ENCODE assay signal across 30 cellular contexts in the genomic region with DNA sequence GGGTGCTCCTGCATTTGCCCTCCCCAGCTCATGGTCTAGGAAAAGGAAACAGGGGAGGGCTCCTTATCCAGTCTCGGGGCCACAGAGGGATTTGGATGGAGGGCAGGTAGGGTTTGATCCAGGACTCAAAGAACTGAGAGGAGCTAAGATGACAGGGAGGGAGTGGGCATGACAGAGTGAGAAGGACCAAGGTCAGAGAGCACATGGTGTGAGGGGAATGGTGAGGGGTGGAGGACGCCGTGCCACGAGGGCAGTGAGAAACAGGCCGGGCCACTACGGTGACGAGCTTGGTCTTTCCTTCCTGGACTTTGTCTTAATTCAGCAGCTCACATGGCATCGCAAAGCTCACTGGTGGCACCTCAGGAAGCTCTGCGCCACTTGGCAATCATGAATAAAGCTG. TPM values are rescaled to one million over a fixed set of nuclear protein-coding genes. Genes with fewer than 3 reads are reported as not detected.
A peak's percentile ranks its signal among the peaks of the same experiment; 100 is the strongest.
DNase-seq lines count a peak whose midpoint lies in the region; ATAC-seq, FAIRE-seq and TF ChIP-seq lines count a peak whose summit lies in the region.
"Had no signal": no experiment of that assay in that cellular context is flagged by ENCODE, and none has a peak within 500 bp of the region (broad histone marks: within the 10 kb centered on the region; RNA-seq: fewer than 3 reads in every experiment).

No MANE protein-coding gene starts in this region.

- 80% methylated on average over 9 of the region's 9 CpGs; no CpG with 5 or more reads in 1 of the 2 experiments for WGBS in H1 (ENCODE audit: extremely low coverage in 1 of 2, insufficient coverage in 1 of 2, insufficient read length in 1 of 2, insufficient replicate concordance in 2 of 2, low coverage in 1 of 2, low lambda C conversion rate in 2 of 2, missing lambda C conversion rate in 1 of 2), 2 experiments

- no peak overlapping the region for H3K4ac ChIP-seq in H1 (replicated peaks; ENCODE audit: insufficient read length, low read depth, low read length)

- H3K27me3 Mint-ChIP-seq in activated naive CD4-positive, alpha-beta T cell treated with anti-CD3 and anti-CD28 coated beads for 36 hours (ENCODE audit: low read depth) = no peaks in the 10 kb centered on the region
- peaks cover 31% of the 10 kb centered on the region for H3K27me3 Mint-ChIP-seq in activated naive CD4-positive, alpha-beta T cell treated with anti-CD3 and anti-CD28 coated beads, Interleukin-2, amount 10 ng/mL, durations not matched to agents 7 days and 5 days
- H3K27me3 Mint-ChIP-seq in activated CD8-positive, alpha-beta T cell treated with anti-CD3 and anti-CD28 coated beads, Interleukin-2, amount 10 ng/mL, durations not matched to agents 7 days and 5 days (ENCODE audit: low read depth) = no peaks in the 10 kb centered on the region
- H3K27me3 Mint-ChIP-seq in stimulated activated memory B cell treated with anti-CD40 and anti-IgM and Interleukin-4, amounts not matched to agents 10 μg/mL and 1 μg/mL and 100 μg/mL, for 72 hours = no peaks in the 10 kb centered on the region
- no peaks in the 10 kb centered on the region for H3K27me3 Mint-ChIP-seq in Caco-2 (ENCODE audit: insufficient read depth, unreplicated experiment)
- H3K27me3 Mint-ChIP-seq: activated CD4-positive, alpha-beta T cell treated with anti-CD3 and anti-CD28 coated beads, Interleukin-2, amount 10 ng/mL, durations not matched to agents 7 days and 5 days; IgD-negative memory B cell had no signal

- peaks cover 62% of the 10 kb centered on the region for H3K4me1 Mint-ChIP-seq in activated naive CD4-positive, alpha-beta T cell treated with anti-CD3 and anti-CD28 coated beads for 36 hours (ENCODE audit: low read depth)
- peaks cover 34% of the 10 kb centered on the region for H3K4me1 Mint-ChIP-seq in activated naive CD4-positive, alpha-beta T cell treated with anti-CD3 and anti-CD28 coated beads, Interleukin-2, amount 10 ng/mL, durations not matched to agents 7 days and 5 days
- H3K4me1 Mint-ChIP-seq in activated CD8-positive, alpha-beta T cell treated with anti-CD3 and anti-CD28 coated beads, Interleukin-2, amount 10 ng/mL, durations not matched to agents 7 days and 5 days (ENCODE audit: low read depth) = peaks cover 45% of the 10 kb centered on the region
- H3K4me1 Mint-ChIP-seq in stimulated activated memory B cell treated with anti-CD40 and anti-IgM and Interleukin-4, amounts not matched to agents 10 μg/mL and 1 μg/mL and 100 μg/mL, for 72 hours = peaks cover 93% of the 10 kb centered on the region
- peaks cover 16% of the 10 kb centered on the region for H3K4me1 Mint-ChIP-seq in Caco-2 (ENCODE audit: low read depth, unreplicated experiment)

- H3K4me2 ChIP-seq in H1 (ENCODE audit: insufficient read depth in 1 of 2, low read depth in 2 of 2, low read length in 2 of 2) = no peak overlapping the region
- H3K4me2 ChIP-seq in OCI-LY7 (ENCODE audit: low read length) = no peak overlapping the region

- H3K4me3 Mint-ChIP-seq in activated naive CD4-positive, alpha-beta T cell treated with anti-CD3 and anti-CD28 coated beads for 36 hours = no peak overlapping the region
- no peak overlapping the region for H3K4me3 Mint-ChIP-seq in activated naive CD4-positive, alpha-beta T cell treated with anti-CD3 and anti-CD28 coated beads, Interleukin-2, amount 10 ng/mL, durations not matched to agents 7 days and 5 days
- no peak overlapping the region for H3K4me3 Mint-ChIP-seq in activated CD8-positive, alpha-beta T cell treated with anti-CD3 and anti-CD28 coated beads, Interleukin-2, amount 10 ng/mL, durations not matched to agents 7 days and 5 days
- H3K4me3 Mint-ChIP-seq in stimulated activated memory B cell treated with anti-CD40 and anti-IgM and Interleukin-4, amounts not matched to agents 10 μg/mL and 1 μg/mL and 100 μg/mL, for 72 hours = peak overlapping the region; percentile 19
- H3K4me3 Mint-ChIP-seq in Caco-2 (ENCODE audit: unreplicated experiment) = no peak overlapping the region
- H3K4me3 Mint-ChIP-seq: activated CD4-positive, alpha-beta T cell treated with anti-CD3 and anti-CD28 coated beads, Interleukin-2, amount 10 ng/mL, durations not matched to agents 7 days and 5 days; activated CD8-positive, alpha-beta memory T cell treated with anti-CD3 and anti-CD28 coated beads, Interleukin-2, amount 10 ng/mL, durations not matched to agents 7 days and 5 days; CD8-positive, alpha-beta T cell; endodermal cell; mesothelial cell of epicardium; T-helper 2 cell treated with Interferon-gamma antibody and Interleukin-4, amounts not matched to agents 5 μg/mL and 100 μg/mL, for 36 hours had no signal

- no peak for FAIRE-seq in H1 (lab: Jason Lieb, UNC)
- FAIRE-seq: A204.1, keratinocyte had no signal

- H3K14ac ChIP-seq in H1 (ENCODE audit: insufficient read length) = no peak overlapping the region

- no peaks in the 10 kb centered on the region for H3K23me2 ChIP-seq in H1 (ENCODE audit: low read depth, low read length)

- POLR2A ChIA-PET in activated CD8-positive, alpha-beta T cell treated with anti-CD3 and anti-CD28 coated beads, Interleukin-2, amount 10 ng/mL, durations not matched to agents 7 days and 5 days (lab: Charles Lee) = no interaction called here
- POLR2A ChIA-PET in H1 (lab: Charles Lee; ENCODE audit: partially characterized antibody) = no interaction called here
- POLR2A ChIA-PET in Caco-2 (lab: Charles Lee) = no interaction called here
- POLR2A ChIA-PET in OCI-LY7 (lab: Charles Lee) = interaction anchor here (0.6 to 1.4 kb wide), 3 partner anchors 14 to 922 kb away, joined by 3 to 6 read pairs (median 3); no protein-coding TSS in a partner anchor

- H2BK15ac ChIP-seq in H1 (ENCODE audit: low read length) = no peak overlapping the region

- H3K36me3 ChIP-seq in H1 (ENCODE audit: control insufficient read depth in 2 of 4, insufficient read depth in 4 of 4, low read length in 3 of 4) (no peaks in the 10 kb centered on the region), Caco-2 (ENCODE audit: control insufficient read depth, insufficient read depth, low read length) (no peaks in the 10 kb centered on the region), OCI-LY7 (ENCODE audit: insufficient read depth, low read length) (no peaks in the 10 kb centered on the region)
- H3K36me3 ChIP-seq: ascending aorta had no signal

- H2AFZ ChIP-seq in H1 (ENCODE audit: low read length) (no peak overlapping the region), OCI-LY7 (ENCODE audit: low read length) (no peak overlapping the region)

- intact Hi-C loops in activated naive CD4-positive, alpha-beta T cell treated with anti-CD3 and anti-CD28 coated beads for 36 hours (cut with micrococcal nuclease) = no loop called here
- intact Hi-C loops in Caco-2 (cut with micrococcal nuclease; ENCODE audit: unreplicated experiment) = no loop called here
- intact Hi-C loops in OCI-LY7 (cut with micrococcal nuclease; ENCODE audit: unreplicated experiment) = no loop called here

- no peak overlapping the region for H2BK20ac ChIP-seq in H1 (ENCODE audit: low read length)

- H3K23ac ChIP-seq in H1 (ENCODE audit: insufficient read length) = no peak overlapping the region

- H2AK5ac ChIP-seq in H1 (ENCODE audit: low read depth, low read length) = no peak overlapping the region

- H4K5ac ChIP-seq in H1 (ENCODE audit: insufficient read length, low read depth, low read length) = no peak overlapping the region

- CTCF ChIA-PET in activated naive CD4-positive, alpha-beta T cell treated with anti-CD3 and anti-CD28 coated beads for 36 hours (lab: Charles Lee) = interaction anchor here (0.8 to 4.1 kb wide), 5 partner anchors 10 to 113 kb away, joined by 3 to 24 read pairs (median 5); no protein-coding TSS in a partner anchor
- CTCF ChIA-PET in activated naive CD4-positive, alpha-beta T cell treated with anti-CD3 and anti-CD28 coated beads, Interleukin-2, amount 10 ng/mL, durations not matched to agents 7 days and 5 days (lab: Charles Lee) = interaction anchor here (0.9 to 1.7 kb wide), 2 partner anchors 31 to 113 kb away, joined by 3 to 5 read pairs; no protein-coding TSS in a partner anchor
- CTCF ChIA-PET in activated CD8-positive, alpha-beta T cell treated with anti-CD3 and anti-CD28 coated beads, Interleukin-2, amount 10 ng/mL, durations not matched to agents 7 days and 5 days (lab: Charles Lee) = interaction anchor here (1.2 to 2.5 kb wide), 6 partner anchors 9 to 113 kb away, joined by 3 to 13 read pairs (median 4); no protein-coding TSS in a partner anchor
- CTCF ChIA-PET in H1 (lab: Charles Lee; ENCODE audit: partially characterized antibody) = interaction anchor here (0.7 to 1.9 kb wide), 6 partner anchors 11 to 113 kb away, joined by 3 to 8 read pairs (median 3); no protein-coding TSS in a partner anchor
- CTCF ChIA-PET in Caco-2 (lab: Charles Lee) = no interaction called here
- CTCF ChIA-PET in OCI-LY7 (lab: Charles Lee; ENCODE audit: unreplicated experiment) = interaction anchor here (1.0 kb wide), 1 partner anchor 10 kb away, joined by 3 read pairs; no protein-coding TSS in a partner anchor

- H3K18ac ChIP-seq in H1 (ENCODE audit: extremely low read depth, low read length) = no peak overlapping the region

- H3K27me3 ChIP-seq in H1 (replicated peaks in 1 of 4; ENCODE audit: control insufficient read depth in 3 of 4, extremely low read depth in 1 of 4, insufficient read depth in 3 of 4, low read length in 3 of 4) = peaks cover 0 to 2% (median 0%) of the 10 kb centered on the region in 4 experiments; a peak in 1 of 7 replicates
- no peaks in the 10 kb centered on the region for H3K27me3 ChIP-seq in Caco-2 (replicated peaks; ENCODE audit: control insufficient read depth, insufficient read depth, low read length)
- H3K27me3 ChIP-seq: ascending aorta, testis had no signal

- no peak for TF ChIP-seq EP300 in H1 (IDR thresholded peaks at IDR 0.05; ENCODE audit: borderline replicate concordance in 1 of 2, low read depth in 2 of 2, low read length in 2 of 2)

- no peaks in the 10 kb centered on the region for H4K20me1 ChIP-seq in H1 (replicated peaks in 1 of 2; ENCODE audit: control insufficient read depth in 1 of 2, insufficient read depth in 2 of 2, low read length in 2 of 2)
- no peaks in the 10 kb centered on the region for H4K20me1 ChIP-seq in OCI-LY7 (ENCODE audit: insufficient read depth, low read length)

- H3K79me2 ChIP-seq in H1 (ENCODE audit: control insufficient read depth in 1 of 2, insufficient read depth in 2 of 2, low read length in 2 of 2) (no peaks in the 10 kb centered on the region), OCI-LY7 (ENCODE audit: insufficient read depth, low read depth, low read length) (no peaks in the 10 kb centered on the region)

- no peaks in the 10 kb centered on the region for H3K9me2 ChIP-seq in OCI-LY7 (ENCODE audit: insufficient read depth, low read length)

- no peak for ATAC-seq in activated CD8-positive, alpha-beta T cell treated with anti-CD3 and anti-CD28 coated beads, Interleukin-2, amount 10 ng/mL, durations not matched to agents 7 days and 5 days
- ATAC-seq in stimulated activated memory B cell treated with anti-CD40 and anti-IgM and Interleukin-4, amounts not matched to agents 10 μg/mL and 1 μg/mL and 100 μg/mL, for 72 hours = no peak
- ATAC-seq in HG03139 (IDR thresholded peaks at IDR 0.05; ENCODE audit: unreplicated experiment) = no peak
- ATAC-seq: activated CD8-positive, alpha-beta memory T cell treated with anti-CD3 and anti-CD28 coated beads, Interleukin-2, amount 10 ng/mL, durations not matched to agents 7 days and 5 days; activated naive CD4-positive, alpha-beta T cell treated with anti-CD3 and anti-CD28 coated beads, Interleukin-2, amount 50 U/mL, for 72 hours; activated T-cell treated with anti-CD3 and anti-CD28 coated beads, Interleukin-2, amount 50 U/mL, for 72 hours; CD8-positive, alpha-beta T cell; Panc1 had no signal

- H3K9me3 ChIP-seq in H1 (ENCODE audit: insufficient read depth in 2 of 2, low read depth in 1 of 2, low read length in 1 of 2) (no peaks in the 10 kb centered on the region), Caco-2 (no peaks in the 10 kb centered on the region), OCI-LY7 (ENCODE audit: low read length) (no peaks in the 10 kb centered on the region)
- H3K9me3 ChIP-seq: ascending aorta, testis had no signal

- no peak overlapping the region for H3K56ac ChIP-seq in H1 (replicated peaks; ENCODE audit: insufficient read length, low read depth, low read length)

- BruUV-seq in Caco-2 (replicated peaks; lab: Mats Ljungman, UMichigan) = no TSS peak
- no TSS peak for BruUV-seq in OCI-LY7 (replicated peaks; lab: Mats Ljungman, UMichigan)

- H3K4me1 ChIP-seq in H1 (replicated peaks in 1 of 4; ENCODE audit: control insufficient read depth in 3 of 4, insufficient read depth in 4 of 4, low read length in 3 of 4) = no peaks in the 10 kb centered on the region
- 0 out of 2 replicates have a peak, but pooled peaks cover 4% of the 10 kb centered on the region for H3K4me1 ChIP-seq in Caco-2
- H3K4me1 ChIP-seq in OCI-LY7 (ENCODE audit: insufficient read depth, low read length, poor library complexity, severe bottlenecking) = peaks cover 44% of the 10 kb centered on the region
- H3K4me1 ChIP-seq: ascending aorta had no signal

- peak overlapping the region; percentile 29 for H4K91ac ChIP-seq in H1 (replicated peaks; ENCODE audit: insufficient read length, low read length)

- no peaks in the 10 kb centered on the region for H3K79me1 ChIP-seq in H1 (ENCODE audit: low read depth, low read length)

- DNase-seq in activated naive CD4-positive, alpha-beta T cell treated with anti-CD3 and anti-CD28 coated beads for 36 hours = no peak
- DNase-seq in activated naive CD4-positive, alpha-beta T cell treated with anti-CD3 and anti-CD28 coated beads, Interleukin-2, amount 10 ng/mL, durations not matched to agents 7 days and 5 days = no peak
- no peak for DNase-seq in activated CD8-positive, alpha-beta T cell treated with anti-CD3 and anti-CD28 coated beads, Interleukin-2, amount 10 ng/mL, durations not matched to agents 7 days and 5 days
- DNase-seq in H1 (ENCODE audit: low read depth in 1 of 2, low spot score in 2 of 2) (no peak), Caco-2 (no peak), OCI-LY7 (ENCODE audit: low spot score) (no peak)
- DNase-seq: activated CD4-positive, alpha-beta T cell treated with anti-CD3 and anti-CD28 coated beads, Interleukin-2, amount 10 ng/mL, durations not matched to agents 7 days and 5 days; activated CD8-positive, alpha-beta memory T cell treated with anti-CD3 and anti-CD28 coated beads, Interleukin-2, amount 10 ng/mL, durations not matched to agents 7 days and 5 days; activated T-cell treated with anti-CD3 and anti-CD28 coated beads, Interleukin-2, amount 50 U/mL, for 72 hours; CD8-positive, alpha-beta T cell; endodermal cell; head of caudate nucleus; MV-4-11; NCI-H1436 treated with DMSO at 0.1 percent for 48 hours; NCI-H226; NCI-H69; SHP77; stimulated activated naive CD4-positive, alpha-beta T cell treated with Interleukin-2 at 50 U/mL for 16 hours; testis had no signal

- H2BK5ac ChIP-seq in H1 (ENCODE audit: low read depth, low read length) = no peak overlapping the region

- TF ChIP-seq CTCF in H1 (IDR thresholded peaks at IDR 0.05; ENCODE audit: control extremely low read depth in 1 of 3, insufficient read depth in 1 of 3, low read depth in 1 of 3, low read length in 3 of 3) (no peak), Caco-2 (IDR thresholded peaks at IDR 0.05; ENCODE audit: insufficient read depth in 1 of 2, low read depth in 1 of 2, low read length in 1 of 2, severe bottlenecking in 1 of 2, unreplicated experiment in 1 of 2) (no peak), OCI-LY7 (conservative IDR thresholded peaks at IDR 0.05; ENCODE audit: low read length) (no peak)

- H2BK12ac ChIP-seq in H1 (ENCODE audit: low read depth, low read length) = no peak overlapping the region

- no peak overlapping the region; the same call in 1 of the 2 replicates for H4K8ac ChIP-seq in H1 (ENCODE audit: extremely low read depth, insufficient read depth, low read length)

- no peak for TF ChIP-seq RAD21 in H1 (IDR thresholded peaks at IDR 0.05 in 1 of 2, conservative IDR thresholded peaks at IDR 0.05 in 1 of 2; ENCODE audit: low read depth in 2 of 2, low read length in 2 of 2)

- peak overlapping the region; percentile 96 for H3K27ac Mint-ChIP-seq in activated naive CD4-positive, alpha-beta T cell treated with anti-CD3 and anti-CD28 coated beads for 36 hours
- no peak overlapping the region for H3K27ac Mint-ChIP-seq in activated naive CD4-positive, alpha-beta T cell treated with anti-CD3 and anti-CD28 coated beads, Interleukin-2, amount 10 ng/mL, durations not matched to agents 7 days and 5 days
- H3K27ac Mint-ChIP-seq in activated CD8-positive, alpha-beta T cell treated with anti-CD3 and anti-CD28 coated beads, Interleukin-2, amount 10 ng/mL, durations not matched to agents 7 days and 5 days = peak overlapping the region; percentile 33
- peak overlapping the region; percentile 79 for H3K27ac Mint-ChIP-seq in stimulated activated memory B cell treated with anti-CD40 and anti-IgM and Interleukin-4, amounts not matched to agents 10 μg/mL and 1 μg/mL and 100 μg/mL, for 72 hours
- no peak overlapping the region for H3K27ac Mint-ChIP-seq in Caco-2 (ENCODE audit: unreplicated experiment)
- H3K27ac Mint-ChIP-seq: activated CD8-positive, alpha-beta memory T cell treated with anti-CD3 and anti-CD28 coated beads, Interleukin-2, amount 10 ng/mL, durations not matched to agents 7 days and 5 days; activated T-cell treated with anti-CD3 and anti-CD28 coated beads, Interleukin-2, amount 50 U/mL, for 72 hours; endodermal cell; mesothelial cell of epicardium had no signal

- no peak for TF ChIP-seq POLR2A in H1 (IDR thresholded peaks at IDR 0.05; ENCODE audit: control extremely low read depth in 1 of 2, low read depth in 2 of 2, low read length in 2 of 2)

- peaks cover 6% of the 10 kb centered on the region for H3K9me3 Mint-ChIP-seq in activated naive CD4-positive, alpha-beta T cell treated with anti-CD3 and anti-CD28 coated beads for 36 hours
- no peaks in the 10 kb centered on the region for H3K9me3 Mint-ChIP-seq in activated naive CD4-positive, alpha-beta T cell treated with anti-CD3 and anti-CD28 coated beads, Interleukin-2, amount 10 ng/mL, durations not matched to agents 7 days and 5 days
- no peaks in the 10 kb centered on the region for H3K9me3 Mint-ChIP-seq in activated CD8-positive, alpha-beta T cell treated with anti-CD3 and anti-CD28 coated beads, Interleukin-2, amount 10 ng/mL, durations not matched to agents 7 days and 5 days (ENCODE audit: insufficient read depth)
- H3K9me3 Mint-ChIP-seq in stimulated activated memory B cell treated with anti-CD40 and anti-IgM and Interleukin-4, amounts not matched to agents 10 μg/mL and 1 μg/mL and 100 μg/mL, for 72 hours = no peaks in the 10 kb centered on the region
- H3K9me3 Mint-ChIP-seq in Caco-2 (ENCODE audit: unreplicated experiment) = peaks cover 1% of the 10 kb centered on the region
- H3K9me3 Mint-ChIP-seq: activated T-cell treated with anti-CD3 and anti-CD28 coated beads, Interleukin-2, amount 50 U/mL, for 72 hours; CD8-positive, alpha-beta T cell; endodermal cell; IgD-negative memory B cell; T-helper 2 cell treated with Interferon-gamma antibody and Interleukin-4, amounts not matched to agents 5 μg/mL and 100 μg/mL, for 36 hours had no signal

- no peak overlapping the region for H3K9ac ChIP-seq in H1 (replicated peaks in 1 of 4; ENCODE audit: extremely low read depth in 1 of 4, low read depth in 3 of 4, low read length in 3 of 4)

- no peak overlapping the region for H2BK120ac ChIP-seq in H1 (replicated peaks; ENCODE audit: low read depth, low read length)

- peaks cover 5% of the 10 kb centered on the region for H3K36me3 Mint-ChIP-seq in activated naive CD4-positive, alpha-beta T cell treated with anti-CD3 and anti-CD28 coated beads for 36 hours (ENCODE audit: low read depth)
- no peaks in the 10 kb centered on the region for H3K36me3 Mint-ChIP-seq in activated naive CD4-positive, alpha-beta T cell treated with anti-CD3 and anti-CD28 coated beads, Interleukin-2, amount 10 ng/mL, durations not matched to agents 7 days and 5 days
- H3K36me3 Mint-ChIP-seq in activated CD8-positive, alpha-beta T cell treated with anti-CD3 and anti-CD28 coated beads, Interleukin-2, amount 10 ng/mL, durations not matched to agents 7 days and 5 days (ENCODE audit: low read depth) = peaks cover 5% of the 10 kb centered on the region
- no peaks in the 10 kb centered on the region for H3K36me3 Mint-ChIP-seq in stimulated activated memory B cell treated with anti-CD40 and anti-IgM and Interleukin-4, amounts not matched to agents 10 μg/mL and 1 μg/mL and 100 μg/mL, for 72 hours
- H3K36me3 Mint-ChIP-seq in Caco-2 (ENCODE audit: insufficient read depth, unreplicated experiment) = no peaks in the 10 kb centered on the region
- H3K36me3 Mint-ChIP-seq: activated CD8-positive, alpha-beta memory T cell treated with anti-CD3 and anti-CD28 coated beads, Interleukin-2, amount 10 ng/mL, durations not matched to agents 7 days and 5 days; CD8-positive, alpha-beta T cell; IgD-negative memory B cell; mesothelial cell of epicardium had no signal

- H3K4me3 ChIP-seq in H1 (ENCODE audit: extremely low read depth in 1 of 4, insufficient read depth in 2 of 4, low read depth in 3 of 4, low read length in 4 of 4) (no peak overlapping the region), Caco-2 (ENCODE audit: low read depth, low read length) (no peak overlapping the region), OCI-LY7 (ENCODE audit: low read depth, low read length, poor library complexity, severe bottlenecking) (no peak overlapping the region)
- H3K4me3 ChIP-seq: ascending aorta, testis had no signal

- H3K27ac ChIP-seq in H1 (ENCODE audit: low read depth, low read length) = no peak overlapping the region
- H3K27ac ChIP-seq in OCI-LY7 (ENCODE audit: low read depth, low read length, poor library complexity, severe bottlenecking) = no peak overlapping the region
- H3K27ac ChIP-seq: ascending aorta, testis had no signal

RNA-seq across cellular contexts. Expression of a gene that starts 35.2 kb away (rescaled TPM):
- 100 to 1,000 TPM; 323 to 328 TPM for total RNA-seq in activated naive CD4-positive, alpha-beta T cell treated with anti-CD3 and anti-CD28 coated beads for 36 hours
- total RNA-seq in activated CD8-positive, alpha-beta T cell treated with anti-CD3 and anti-CD28 coated beads, Interleukin-2, amount 10 ng/mL, durations not matched to agents 7 days and 5 days = 10 to 100 TPM; 22.9 to 24.0 TPM
- total RNA-seq in H1 (2021; fragmentation: NEBNext Ultra II Directional; extraction: Animal tissue kit (Norgen Biotek cat#: 25700)) = 0.96 and 2.0 TPM in 2 replicates
- 0.35 and 0.72 TPM in 2 replicates for polyA plus RNA-seq in H1 (2011; rRNA removed)
- 0.54 TPM for polyA plus RNA-seq in H1 (2011; cell fraction: cytosol; rRNA removed)
- 0.80 TPM for polyA plus RNA-seq in H1 (2011; cell fraction: nucleus; rRNA removed)
- 0.37 to 0.72 TPM (median 0.53 TPM) in 4 replicates for polyA plus RNA-seq in H1 (2012, experiment 1 of 2)
- 0.12 TPM for polyA plus RNA-seq in H1 (2012, experiment 2 of 2)
- polyA plus RNA-seq in H1 (2013, experiment 1 of 2) = 0.34 TPM
- polyA plus RNA-seq in H1 (2013, experiment 2 of 2) = 0.37 TPM
- polyA minus RNA-seq in H1 (2011; rRNA and poly(A)+ RNA removed) = 0.88 and 1.3 TPM in 2 replicates
- not detected for polyA minus RNA-seq in H1 (2011; cell fraction: cytosol; rRNA and poly(A)+ RNA removed)
- 0.30 TPM for polyA minus RNA-seq in H1 (2011; cell fraction: nucleus; rRNA and poly(A)+ RNA removed)
- 29.5 and 31.7 TPM in 2 replicates for total RNA-seq in Caco-2 (2022)
- 181 and 188 TPM in 2 replicates for total RNA-seq in OCI-LY7 (2014; rRNA removed; shearing (Covaris generic))
- 210 and 224 TPM in 2 replicates for total RNA-seq in OCI-LY7 (2022)
- total RNA-seq: osteocyte had no signal
- polyA plus RNA-seq: keratinocyte had no signal

Comparison
In these comparisons a context has a peak if more than half of its experiments do, and no peak if none do; other contexts are left out.
1. H3K27ac Mint-ChIP-seq: peak in activated naive CD4-positive, alpha-beta T cell treated with anti-CD3 and anti-CD28 coated beads for 36 hours (single experiment), activated CD8-positive, alpha-beta T cell treated with anti-CD3 and anti-CD28 coated beads, Interleukin-2, amount 10 ng/mL, durations not matched to agents 7 days and 5 days (single experiment) and stimulated activated memory B cell treated with anti-CD40 and anti-IgM and Interleukin-4, amounts not matched to agents 10 μg/mL and 1 μg/mL and 100 μg/mL, for 72 hours (single experiment); none in activated naive CD4-positive, alpha-beta T cell treated with anti-CD3 and anti-CD28 coated beads, Interleukin-2, amount 10 ng/mL, durations not matched to agents 7 days and 5 days (single experiment) and Caco-2 (single experiment).